Comparison of ENCODE assay signal across 1 cellular context in the genomic region with DNA sequence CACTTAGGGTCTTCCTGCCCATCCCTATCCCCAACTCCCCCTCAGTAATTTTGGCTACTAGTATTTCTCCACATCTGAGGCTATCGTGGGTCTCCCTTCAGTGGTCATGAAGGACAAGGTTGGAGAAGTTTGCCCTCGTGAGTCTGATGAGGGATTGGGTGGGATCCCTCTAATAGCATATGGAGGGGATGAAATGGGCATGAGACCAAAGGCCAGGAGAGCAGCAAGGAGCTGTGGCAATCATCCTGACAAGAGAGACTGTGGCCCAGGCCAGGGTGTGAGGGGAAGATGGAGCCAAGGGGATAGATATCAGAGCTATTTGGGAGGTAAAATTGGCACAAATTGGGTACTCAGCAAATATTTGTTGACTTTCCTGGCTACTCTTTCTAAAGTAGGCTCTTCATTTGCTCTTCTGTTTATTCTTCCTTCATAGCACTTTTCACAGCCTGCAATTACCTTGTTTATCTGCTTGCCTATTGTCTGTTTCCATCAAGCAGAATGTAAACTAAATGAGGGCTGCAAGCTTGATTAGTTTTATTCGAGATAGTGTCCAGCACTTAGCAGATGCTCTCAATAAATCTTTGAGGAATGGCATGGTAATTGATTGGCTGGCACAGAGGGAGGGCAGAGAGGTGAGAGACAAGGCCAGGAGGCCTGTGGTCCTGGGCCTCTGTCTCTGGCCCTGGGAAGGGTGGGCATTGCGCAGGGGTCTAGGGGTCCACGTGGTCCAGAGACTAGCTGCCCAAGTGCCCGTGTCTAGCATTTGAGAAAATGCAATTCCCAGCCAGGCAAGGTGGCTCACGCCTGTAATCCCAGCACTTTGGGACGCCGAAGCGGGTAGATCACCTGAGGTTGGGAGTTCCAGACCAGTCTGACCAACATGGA.
TF ChIP-seq lines count a peak whose summit lies in the region.

No MANE protein-coding gene starts in this region.

TF ChIP-seq in GM12878, 131 proteins besides CTCF, POLR2A, EP300 and RAD21:
- TF ChIP-seq ZNF384 (IDR thresholded peaks at IDR 0.05; ENCODE audit: borderline replicate concordance, low read depth, low read length) (no peak), PML (IDR thresholded peaks at IDR 0.05; ENCODE audit: low read length) (no peak), SMARCA5 (IDR thresholded peaks at IDR 0.05) (no peak), PAX8 (IDR thresholded peaks at IDR 0.05) (no peak), BACH1 (IDR thresholded peaks at IDR 0.05; ENCODE audit: borderline replicate concordance) (no peak), CHD4 (IDR thresholded peaks at IDR 0.05) (no peak), RFX5 (IDR thresholded peaks at IDR 0.05; ENCODE audit: low read depth, low read length) (no peak)
- TF ChIP-seq, protein P1, sequence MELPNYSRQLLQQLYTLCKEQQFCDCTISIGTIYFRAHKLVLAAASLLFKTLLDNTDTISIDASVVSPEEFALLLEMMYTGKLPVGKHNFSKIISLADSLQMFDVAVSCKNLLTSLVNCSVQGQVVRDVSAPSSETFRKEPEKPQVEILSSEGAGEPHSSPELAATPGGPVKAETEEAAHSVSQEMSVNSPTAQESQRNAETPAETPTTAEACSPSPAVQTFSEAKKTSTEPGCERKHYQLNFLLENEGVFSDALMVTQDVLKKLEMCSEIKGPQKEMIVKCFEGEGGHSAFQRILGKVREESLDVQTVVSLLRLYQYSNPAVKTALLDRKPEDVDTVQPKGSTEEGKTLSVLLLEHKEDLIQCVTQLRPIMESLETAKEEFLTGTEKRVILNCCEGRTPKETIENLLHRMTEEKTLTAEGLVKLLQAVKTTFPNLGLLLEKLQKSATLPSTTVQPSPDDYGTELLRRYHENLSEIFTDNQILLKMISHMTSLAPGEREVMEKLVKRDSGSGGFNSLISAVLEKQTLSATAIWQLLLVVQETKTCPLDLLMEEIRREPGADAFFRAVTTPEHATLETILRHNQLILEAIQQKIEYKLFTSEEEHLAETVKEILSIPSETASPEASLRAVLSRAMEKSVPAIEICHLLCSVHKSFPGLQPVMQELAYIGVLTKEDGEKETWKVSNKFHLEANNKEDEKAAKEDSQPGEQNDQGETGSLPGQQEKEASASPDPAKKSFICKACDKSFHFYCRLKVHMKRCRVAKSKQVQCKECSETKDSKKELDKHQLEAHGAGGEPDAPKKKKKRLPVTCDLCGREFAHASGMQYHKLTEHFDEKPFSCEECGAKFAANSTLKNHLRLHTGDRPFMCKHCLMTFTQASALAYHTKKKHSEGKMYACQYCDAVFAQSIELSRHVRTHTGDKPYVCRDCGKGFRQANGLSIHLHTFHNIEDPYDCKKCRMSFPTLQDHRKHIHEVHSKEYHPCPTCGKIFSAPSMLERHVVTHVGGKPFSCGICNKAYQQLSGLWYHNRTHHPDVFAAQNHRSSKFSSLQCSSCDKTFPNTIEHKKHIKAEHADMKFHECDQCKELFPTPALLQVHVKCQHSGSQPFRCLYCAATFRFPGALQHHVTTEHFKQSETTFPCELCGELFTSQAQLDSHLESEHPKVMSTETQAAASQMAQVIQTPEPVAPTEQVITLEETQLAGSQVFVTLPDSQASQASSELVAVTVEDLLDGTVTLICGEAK (IDR thresholded peaks at IDR 0.05; ENCODE audit: borderline replicate concordance), result no peak
